ENCODE assay signal across 27 cellular contexts in genomic region chr11:69957849-69958248, GRCh38.
"Had no signal": no experiment of that assay in that cellular context is flagged by ENCODE, and none has a peak within 500 bp of the region (broad histone marks: within the 10 kb centered on the region; RNA-seq: fewer than 3 reads in every experiment).

No MANE protein-coding gene starts in this region.

- ATAC-seq: activated T-cell treated with anti-CD3 and anti-CD28 coated beads, Interleukin-2, amount 50 U/mL, for 4 hours; effector memory CD8-positive, alpha-beta T cell; gastroesophageal sphincter; left colon; lower lobe of right lung; naive thymus-derived CD8-positive, alpha-beta T cell; right lobe of liver; stimulated activated naive CD8-positive, alpha-beta T cell treated with anti-CD3 and anti-CD28 coated beads, Interleukin-15, Interleukin-2, amounts not matched to agents 100 U/mL and 50 U/mL, for 24 hours; T-cell had no signal

- H3K9ac ChIP-seq: SK-N-SH had no signal

- H3K27ac ChIP-seq: adrenal gland, breast epithelium, colonic mucosa, dorsolateral prefrontal cortex, esophagus squamous epithelium, gastroesophageal sphincter, lower lobe of right lung, neutrophil, ovary, right lobe of liver, upper lobe of left lung had no signal

- H3K4me3 Mint-ChIP-seq: activated naive CD8-positive, alpha-beta T cell; activated T-cell treated with anti-CD3 and anti-CD28 coated beads, Interleukin-2, amount 50 U/mL, for 4 hours; central memory CD8-positive, alpha-beta T cell; effector memory CD8-positive, alpha-beta T cell; naive thymus-derived CD8-positive, alpha-beta T cell; T-cell had no signal

- H3K36me3 Mint-ChIP-seq: T-cell had no signal

- DNase-seq: activated CD4-positive, alpha-beta T cell treated with anti-CD3 and anti-CD28 coated beads for 1 hour; activated CD8-positive, alpha-beta memory T cell treated with anti-CD3 and anti-CD28 coated beads, Interleukin-2, amount 50 U/mL, for 48 hours; activated naive CD4-positive, alpha-beta T cell; activated T-cell treated with anti-CD3 and anti-CD28 coated beads, Interleukin-2, amount 50 U/mL, for 4 hours; adrenal gland; colonic mucosa; effector memory CD8-positive, alpha-beta T cell; esophagus squamous epithelium; head of caudate nucleus; lower lobe of right lung; ovary; SK-N-SH; small intestine; stimulated activated CD4-positive, alpha-beta T cell treated with anti-CD3 and anti-CD28 coated beads, Interleukin-4, amount 100 ng/mL, for 1 hour; stimulated activated naive CD8-positive, alpha-beta T cell treated with anti-CD3 and anti-CD28 coated beads, Interleukin-15, Interleukin-2, amounts not matched to agents 100 U/mL and 50 U/mL, for 24 hours; T-cell; upper lobe of left lung had no signal

- H3K9me3 Mint-ChIP-seq: activated T-helper 2 cell treated with anti-CD3 and anti-CD28 coated beads, Interferon-gamma antibody, Interleukin-2, Interleukin-4, amounts not matched to agents 10 μg/mL and 5 μg/mL and 100 μg/mL, durations not matched to agents 14 hours and 24 hours and 36 hours; central memory CD8-positive, alpha-beta T cell; effector memory CD8-positive, alpha-beta T cell had no signal

- H3K9me3 ChIP-seq: adrenal gland, colonic mucosa, lower lobe of right lung, neutrophil, ovary, right lobe of liver, SK-N-SH had no signal

- H3K4me2 ChIP-seq: SK-N-SH had no signal

- H3K4me1 Mint-ChIP-seq: central memory CD8-positive, alpha-beta T cell; T-cell had no signal

- H3K27me3 ChIP-seq: adrenal gland, breast epithelium, colonic mucosa, neutrophil, ovary, right lobe of liver, upper lobe of left lung had no signal

- H3K27ac Mint-ChIP-seq: activated naive CD8-positive, alpha-beta T cell; activated T-helper 2 cell treated with anti-CD3 and anti-CD28 coated beads, Interferon-gamma antibody, Interleukin-2, Interleukin-4, amounts not matched to agents 10 μg/mL and 5 μg/mL and 100 μg/mL, durations not matched to agents 14 hours and 24 hours and 36 hours; effector memory CD8-positive, alpha-beta T cell; naive thymus-derived CD8-positive, alpha-beta T cell; T-cell had no signal

- H3K36me3 ChIP-seq: adrenal gland, breast epithelium, colonic mucosa, esophagus squamous epithelium, gastroesophageal sphincter, lower lobe of right lung, neutrophil, ovary, right lobe of liver, upper lobe of left lung had no signal

- H3K4me3 ChIP-seq: adrenal gland, breast epithelium, colonic mucosa, dorsolateral prefrontal cortex, esophagus squamous epithelium, gastroesophageal sphincter, lower lobe of right lung, ovary, right lobe of liver, upper lobe of left lung had no signal

- H3K4me1 ChIP-seq: adrenal gland, breast epithelium, colonic mucosa, lower lobe of right lung, right lobe of liver, upper lobe of left lung had no signal
